10 cellular contexts compared by ENCODE assay signal in genomic region chr19:35123573-35123972, GRCh38. TPM values are rescaled to one million over a fixed set of nuclear protein-coding genes. Genes with fewer than 3 reads are reported as not detected.
DNase-seq lines count a peak whose midpoint lies in the region; ATAC-seq and TF ChIP-seq lines count a peak whose summit lies in the region.
"Had no signal": no experiment of that assay in that cellular context is flagged by ENCODE, and none has a peak within 500 bp of the region (broad histone marks: within the 10 kb centered on the region; RNA-seq: fewer than 3 reads in every experiment).

No MANE protein-coding gene starts in this region.

- H3K36me3 ChIP-seq in GM23338 (ENCODE audit: insufficient read depth) = no peaks in the 10 kb centered on the region
- H3K36me3 ChIP-seq in spleen = no peaks in the 10 kb centered on the region
- H3K36me3 ChIP-seq: cardiac muscle cell had no signal

- no peaks in the 10 kb centered on the region for H3K36me3 Mint-ChIP-seq in GM23338 (ENCODE audit: low read depth)
- no peaks in the 10 kb centered on the region for H3K36me3 Mint-ChIP-seq in activated CD4-positive, alpha-beta memory T cell treated with anti-CD3 and anti-CD28 coated beads, Interleukin-2, amount 10 ng/mL, durations not matched to agents 7 days and 5 days (ENCODE audit: low read depth)

- H3K4me2 ChIP-seq in GM23338 = 0 out of 2 replicates have a peak overlapping the region, but pooled peaks have one; percentile 67

- DNase-seq in GM23338 (ENCODE audit: low spot score) (no peak), left cardiac atrium (peak; percentile 63), spleen (no peak), GM10248 (ENCODE audit: extremely low spot score) (no peak), NOMO-1 treated with dmso at 0.1 percent for 144 hours (lab: John Stamatoyannopoulos, UW; ENCODE audit: unreplicated experiment) (no peak), GM19238 (ENCODE audit: insufficient read length, low spot score) (no peak), LoVo (ENCODE audit: low spot score) (no peak)
- DNase-seq in activated CD4-positive, alpha-beta memory T cell treated with anti-CD3 and anti-CD28 coated beads, Interleukin-2, amount 10 ng/mL, durations not matched to agents 7 days and 5 days = no peak
- DNase-seq: nephron progenitor cell had no signal

- no peak overlapping the region for H3K4me3 Mint-ChIP-seq in GM23338
- peak overlapping the region; percentile 61 for H3K4me3 Mint-ChIP-seq in activated CD4-positive, alpha-beta memory T cell treated with anti-CD3 and anti-CD28 coated beads, Interleukin-2, amount 10 ng/mL, durations not matched to agents 7 days and 5 days

- no peak for TF ChIP-seq POLR2A in spleen (IDR thresholded peaks at IDR 0.05)

- H3K27ac ChIP-seq in GM23338 (ENCODE audit: low read depth) (no peak overlapping the region), spleen (peak overlapping the region in 7 of 8 donors; percentile 60 to 90 (median 84))
- H3K27ac ChIP-seq: cardiac muscle cell had no signal

- no peaks in the 10 kb centered on the region for H3K79me2 ChIP-seq in GM23338 (replicated peaks; ENCODE audit: insufficient read depth)

- H3K4me1 ChIP-seq in GM23338 (ENCODE audit: insufficient read depth) (peaks cover 14% of the 10 kb centered on the region), spleen (peaks cover 9 to 53% (median 33%) of the 10 kb centered on the region in 6 donors)

- no peaks in the 10 kb centered on the region for H4K20me1 ChIP-seq in GM23338 (replicated peaks; ENCODE audit: insufficient read depth)

- intact Hi-C loops in left cardiac atrium (cut with DNase I) (no loop called here), spleen (cut with DNase I; ENCODE audit: low total_unique reads) (no loop called here)

- WGBS in spleen, 5 donors = 76 to 89% (median 83%) methylated on average over 5 of the region's 5 CpGs

- H3K4me1 Mint-ChIP-seq in GM23338 = peaks cover 26% of the 10 kb centered on the region; the same call in 2 of the 3 replicates
- H3K4me1 Mint-ChIP-seq in activated CD4-positive, alpha-beta memory T cell treated with anti-CD3 and anti-CD28 coated beads, Interleukin-2, amount 10 ng/mL, durations not matched to agents 7 days and 5 days = peaks cover 19% of the 10 kb centered on the region

- no peaks in the 10 kb centered on the region for H3K9me2 ChIP-seq in GM23338 (ENCODE audit: insufficient read depth)

- H3K4me3 ChIP-seq in GM23338 (no peak overlapping the region), spleen (peak overlapping the region in 3 of 8 donors; percentile 47 to 75 (median 49))
- H3K4me3 ChIP-seq: cardiac muscle cell had no signal

- TF ChIP-seq CTCF in GM23338 (conservative IDR thresholded peaks at IDR 0.05; ENCODE audit: low read depth in 2 of 2) = no peak
- TF ChIP-seq CTCF in spleen (IDR thresholded peaks at IDR 0.05 in 8 of 11, conservative IDR thresholded peaks at IDR 0.05 in 3 of 11) = no peak
- TF ChIP-seq CTCF in GM10248 (IDR thresholded peaks at IDR 0.05; ENCODE audit: control extremely low read depth, extremely low read depth, low read depth, missing control alignments) = no peak

- H3K9me3 Mint-ChIP-seq in GM23338 = no peaks in the 10 kb centered on the region
- H3K9me3 Mint-ChIP-seq in activated CD4-positive, alpha-beta memory T cell treated with anti-CD3 and anti-CD28 coated beads, Interleukin-2, amount 10 ng/mL, durations not matched to agents 7 days and 5 days = no peaks in the 10 kb centered on the region
- H3K9me3 Mint-ChIP-seq: nephron progenitor cell had no signal

- H2AFZ ChIP-seq in GM23338 = peak overlapping the region; percentile 81; the same call in 1 of the 2 replicates

- ATAC-seq in GM23338 (no peak), left cardiac atrium (peak; percentile 30 to 42)

- H3F3A ChIP-seq in GM23338 (replicated peaks; ENCODE audit: low read depth) = no peaks in the 10 kb centered on the region

- CTCF ChIA-PET in activated CD4-positive, alpha-beta memory T cell treated with anti-CD3 and anti-CD28 coated beads, Interleukin-2, amount 10 ng/mL, durations not matched to agents 7 days and 5 days (lab: Charles Lee) = interaction anchor here (0.6 to 2.2 kb wide), 2 partner anchors 18 to 77 kb away, joined by 4 to 20 read pairs; partner anchors contain the start of gene FXYD7
- CTCF ChIA-PET in GM10248 (lab: Yijun Ruan, JAX) = interaction anchor here (0.6 to 7.0 kb wide), 4 partner anchors 9 to 79 kb away, joined by 3 to 58 read pairs (median 8); partner anchors contain the start of gene LGI4

- H3K27ac Mint-ChIP-seq in GM23338 = no peak overlapping the region
- H3K27ac Mint-ChIP-seq in activated CD4-positive, alpha-beta memory T cell treated with anti-CD3 and anti-CD28 coated beads, Interleukin-2, amount 10 ng/mL, durations not matched to agents 7 days and 5 days = no peak overlapping the region
- H3K27ac Mint-ChIP-seq: nephron progenitor cell had no signal

- POLR2A ChIA-PET in activated CD4-positive, alpha-beta memory T cell treated with anti-CD3 and anti-CD28 coated beads, Interleukin-2, amount 10 ng/mL, durations not matched to agents 7 days and 5 days (lab: Charles Lee) = no interaction called here
- POLR2A ChIA-PET in GM10248 (lab: Yijun Ruan, JAX) = no interaction called here

- H3K27me3 Mint-ChIP-seq in GM23338 (ENCODE audit: insufficient read depth, low read depth, poor library complexity) = peaks cover 10% of the 10 kb centered on the region
- no peaks in the 10 kb centered on the region for H3K27me3 Mint-ChIP-seq in activated CD4-positive, alpha-beta memory T cell treated with anti-CD3 and anti-CD28 coated beads, Interleukin-2, amount 10 ng/mL, durations not matched to agents 7 days and 5 days

- no peaks in the 10 kb centered on the region for H3K27me3 ChIP-seq in GM23338 (ENCODE audit: insufficient read depth)
- no peaks in the 10 kb centered on the region for H3K27me3 ChIP-seq in spleen (replicated peaks in 1 of 7)
- H3K27me3 ChIP-seq: cardiac muscle cell had no signal

- H3K9me3 ChIP-seq in spleen = no peaks in the 10 kb centered on the region

TF ChIP-seq in GM23338, 12 proteins besides CTCF, POLR2A, EP300 and RAD21 (continues in another document):
- TF ChIP-seq ZNF114 (CRISPR knock-in tag; IDR thresholded peaks at IDR 0.05) (no peak), ZNF331 (CRISPR knock-in tag; IDR thresholded peaks at IDR 0.05; ENCODE audit: low read depth) (no peak), STAT1 (IDR thresholded peaks at IDR 0.05; ENCODE audit: unreplicated experiment) (no peak), JUNB (IDR thresholded peaks at IDR 0.05; ENCODE audit: unreplicated experiment) (no peak)

RNA-seq across cellular contexts. Expression of gene FXYD3, which starts 8.0 kb away (rescaled TPM):
- total RNA-seq in GM23338 (2014; rRNA removed; shearing (Covaris generic)) = not detected in 2 replicates
- polyA plus RNA-seq in GM23338 (2016; fragmentation: Nextera tagmentation; extraction: Ambion mirVana) = 0.81 and 0.89 TPM in 2 replicates
- total RNA-seq in activated CD4-positive, alpha-beta memory T cell treated with anti-CD3 and anti-CD28 coated beads, Interleukin-2, amount 10 ng/mL, durations not matched to agents 7 days and 5 days = not detected
- total RNA-seq in left cardiac atrium = 1 to 10 TPM; 1.5 to 3.6 TPM
- total RNA-seq in spleen = not detected
- polyA plus RNA-seq in spleen = 1 to 10 TPM in 1 of 3 donors, under 1 TPM in 2; 0.33 to 1.5 (median 0.70) TPM
- total RNA-seq: cardiac muscle cell had no signal

RNA-seq across cellular contexts. Expression of gene LGI4, which starts 11.3 kb away (rescaled TPM):
- 3.6 and 4.3 TPM in 2 replicates for total RNA-seq in GM23338 (2014; rRNA removed; shearing (Covaris generic))
- polyA plus RNA-seq in GM23338 (2016; fragmentation: Nextera tagmentation; extraction: Ambion mirVana) (2.3 and 3.4 TPM in 2 replicates), spleen (1 to 10 TPM; 2.4 to 9.7 (median 2.5) TPM)
- total RNA-seq in activated CD4-positive, alpha-beta memory T cell treated with anti-CD3 and anti-CD28 coated beads, Interleukin-2, amount 10 ng/mL, durations not matched to agents 7 days and 5 days = under 1 TPM; 0.55 to 0.68 TPM
- total RNA-seq in left cardiac atrium (10 to 100 TPM; 11.6 to 17.9 TPM), spleen (1 to 10 TPM in 4 of 7 donors, under 1 TPM in 2, not detected in 1; 0.68 to 2.8 (median 1.1) TPM)

RNA-seq across cellular contexts. Expression of gene FXYD1, which starts 15.1 kb away (rescaled TPM):
- total RNA-seq in GM23338 (2014; rRNA removed; shearing (Covaris generic)) = 1.5 and 1.7 TPM in 2 replicates
- polyA plus RNA-seq in GM23338 (2016; fragmentation: Nextera tagmentation; extraction: Ambion mirVana) = 26.8 and 31.3 TPM in 2 replicates
- total RNA-seq in activated CD4-positive, alpha-beta memory T cell treated with anti-CD3 and anti-CD28 coated beads, Interleukin-2, amount 10 ng/mL, durations not matched to agents 7 days and 5 days = 1 to 10 TPM; 3.3 to 3.6 TPM
- 100 to 1,000 TPM; 297 to 393 TPM for total RNA-seq in left cardiac atrium
- 10 to 100 TPM in 3 of 7 donors, 1 to 10 TPM in 2, under 1 TPM in 1, not detected in 1; 0.83 to 18.1 (median 8.0) TPM for total RNA-seq in spleen
- polyA plus RNA-seq in spleen = 10 to 100 TPM in 2 of 3 donors, 1 to 10 TPM in 1; 9.8 to 17.8 (median 16.0) TPM

RNA-seq across cellular contexts. Expression of gene FXYD7, which starts 19.5 kb away (rescaled TPM):
- total RNA-seq in GM23338 (2014; rRNA removed; shearing (Covaris generic)) = 9.6 and 15.9 TPM in 2 replicates
- 43.7 and 44.0 TPM in 2 replicates for polyA plus RNA-seq in GM23338 (2016; fragmentation: Nextera tagmentation; extraction: Ambion mirVana)
- total RNA-seq in activated CD4-positive, alpha-beta memory T cell treated with anti-CD3 and anti-CD28 coated beads, Interleukin-2, amount 10 ng/mL, durations not matched to agents 7 days and 5 days = 1 to 10 TPM; 8.3 to 8.8 TPM
- not detected for total RNA-seq in left cardiac atrium
- 1 to 10 TPM in 6 of 7 donors, not detected in 1; 1.2 to 3.3 (median 2.5) TPM for total RNA-seq in spleen
- polyA plus RNA-seq in spleen = 1 to 10 TPM; 1.6 to 4.4 (median 2.3) TPM

RNA-seq across cellular contexts. Expression of gene FXYD5, which starts 31.0 kb away (rescaled TPM):
- 97.7 and 98.9 TPM in 2 replicates for total RNA-seq in GM23338 (2014; rRNA removed; shearing (Covaris generic))
- 222 and 233 TPM in 2 replicates for polyA plus RNA-seq in GM23338 (2016; fragmentation: Nextera tagmentation; extraction: Ambion mirVana)
- 100 to 1,000 TPM; 588 to 589 TPM for total RNA-seq in activated CD4-positive, alpha-beta memory T cell treated with anti-CD3 and anti-CD28 coated beads, Interleukin-2, amount 10 ng/mL, durations not matched to agents 7 days and 5 days
- 10 to 100 TPM; 35.5 to 46.7 TPM for total RNA-seq in left cardiac atrium
- total RNA-seq in spleen = 100 to 1,000 TPM; 132 to 215 (median 162) TPM
- 100 to 1,000 TPM; 188 to 235 (median 213) TPM for polyA plus RNA-seq in spleen

Comparison
In these comparisons a context has a peak if more than half of its experiments do, and no peak if none do; other contexts are left out.
1. RNA of gene FXYD1, which starts 15.1 kb away (total RNA-seq): 297 to 393 TPM in left cardiac atrium; 0.83 to 18.1 TPM in spleen, 3.3 to 3.6 TPM in activated CD4-positive, alpha-beta memory T cell treated with anti-CD3 and anti-CD28 coated beads, Interleukin-2, amount 10 ng/mL, durations not matched to agents 7 days and 5 days and 1.5 to 1.7 TPM in GM23338; every median in the first group is over 10 times any median in the second.